In the genomic region with DNA sequence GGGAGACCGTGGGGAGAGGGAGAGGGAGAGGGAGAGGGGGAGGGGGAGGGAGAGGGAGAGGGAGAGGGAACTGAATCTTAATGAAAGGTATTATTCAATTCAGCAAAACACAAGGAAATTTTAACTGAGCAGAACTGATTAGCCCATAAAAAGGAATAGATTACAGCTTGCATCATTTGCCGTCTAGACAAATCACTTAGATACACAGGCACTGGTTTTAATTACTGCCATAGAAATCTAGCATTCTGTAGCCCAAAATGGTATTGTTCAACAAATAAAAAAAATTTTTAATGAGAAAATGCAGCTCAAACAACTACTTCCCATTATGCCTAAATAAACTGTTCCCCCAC, we compare ENCODE assay signal across 32 cellular contexts. TPM values are rescaled to one million over a fixed set of nuclear protein-coding genes. Genes with fewer than 3 reads are reported as not detected.
"Had no signal": no experiment of that assay in that cellular context is flagged by ENCODE, and none has a peak within 500 bp of the region (broad histone marks: within the 10 kb centered on the region; RNA-seq: fewer than 3 reads in every experiment).

No MANE protein-coding gene starts in this region.

- H3K36me3 ChIP-seq: adrenal gland, breast epithelium, MG63, SJCRH30, WERI-Rb-1 had no signal

- H3K4me1 Mint-ChIP-seq: activated CD8-positive, alpha-beta memory T cell treated with anti-CD3 and anti-CD28 coated beads, Interleukin-2, amount 10 ng/mL, durations not matched to agents 7 days and 5 days; activated naive CD8-positive, alpha-beta T cell treated with anti-CD3 and anti-CD28 coated beads for 36 hours; activated T-helper 17 cell treated with anti-CD3 and anti-CD28 coated beads, Interleukin-2, amount 50 U/mL, for 72 hours had no signal

- H3K27me3 Mint-ChIP-seq: activated T-helper 17 cell treated with anti-CD3 and anti-CD28 coated beads, Interleukin-2, amount 50 U/mL, for 72 hours had no signal

- H3K4me3 Mint-ChIP-seq: activated CD8-positive, alpha-beta memory T cell treated with anti-CD3 and anti-CD28 coated beads, Interleukin-2, amount 10 ng/mL, durations not matched to agents 7 days and 5 days; activated naive CD4-positive, alpha-beta T cell treated with anti-CD3 and anti-CD28 coated beads for 36 hours; activated naive CD8-positive, alpha-beta T cell treated with anti-CD3 and anti-CD28 coated beads for 36 hours; activated T-cell treated with anti-CD3 and anti-CD28 coated beads, Interleukin-2, amount 50 U/mL, for 24 hours; activated T-helper 17 cell treated with anti-CD3 and anti-CD28 coated beads, Interleukin-2, amount 50 U/mL, for 72 hours; T-helper 2 cell treated with Interferon-gamma antibody and Interleukin-4, amounts not matched to agents 5 μg/mL and 100 μg/mL, for 36 hours had no signal

- ATAC-seq: activated CD4-positive, CD25-positive, alpha-beta regulatory T cell treated with anti-CD3 and anti-CD28 coated beads, Interleukin-2, amount 50 U/mL, for 24 hours; activated CD8-positive, alpha-beta memory T cell treated with anti-CD3 and anti-CD28 coated beads, Interleukin-2, amount 10 ng/mL, durations not matched to agents 7 days and 5 days; activated T-helper 17 cell treated with anti-CD3 and anti-CD28 coated beads, Interleukin-2, amount 50 U/mL, for 72 hours; Panc1; SK-N-SH treated with all-trans-retinoic acid at 6 μM for 48 hours had no signal

- DNase-seq: activated CD4-positive, alpha-beta T cell treated with anti-CD3 and anti-CD28 coated beads for 4 hours; activated CD4-positive, alpha-beta T cell treated with anti-CD3 and anti-CD28 coated beads, Interleukin-2, amount 50 U/mL, for 4 hours; activated CD8-positive, alpha-beta memory T cell treated with anti-CD3 and anti-CD28 coated beads, Interleukin-2, amount 10 ng/mL, durations not matched to agents 7 days and 5 days; activated gamma-delta T cell; activated naive CD4-positive, alpha-beta T cell treated with anti-CD3 and anti-CD28 coated beads for 36 hours; activated naive CD8-positive, alpha-beta T cell treated with anti-CD3 and anti-CD28 coated beads for 36 hours; activated T-cell treated with anti-CD3 and anti-CD28 coated beads, Interleukin-2, amount 50 U/mL, for 24 hours; adrenal gland; anterior cingulate cortex; caudate nucleus; MV-4-11; NCI-H1092 treated with DMSO at 0.1 percent for 48 hours; NCI-H1436 treated with DMSO at 0.1 percent for 48 hours; NCI-H187; NCI-H2171 treated with DMSO at 0.1 percent for 48 hours; NCI-H226; NCI-H774; NK-92 treated with Interleukin-12 subunit alpha and Interleukin-12 subunit beta, amount 100 ng/mL, for 24 hours; OCI-M1; Right ventricle myocardium superior; SJCRH30; SW 1271; WERI-Rb-1 had no signal

- H3K9me3 Mint-ChIP-seq: activated naive CD4-positive, alpha-beta T cell treated with anti-CD3 and anti-CD28 coated beads for 36 hours; activated T-helper 17 cell treated with anti-CD3 and anti-CD28 coated beads, Interleukin-2, amount 50 U/mL, for 72 hours; T-helper 2 cell treated with Interferon-gamma antibody and Interleukin-4, amounts not matched to agents 5 μg/mL and 100 μg/mL, for 36 hours had no signal

- H3K27ac Mint-ChIP-seq: activated CD8-positive, alpha-beta memory T cell treated with anti-CD3 and anti-CD28 coated beads, Interleukin-2, amount 10 ng/mL, durations not matched to agents 7 days and 5 days; activated naive CD4-positive, alpha-beta T cell treated with anti-CD3 and anti-CD28 coated beads for 36 hours; activated naive CD8-positive, alpha-beta T cell treated with anti-CD3 and anti-CD28 coated beads for 36 hours; activated T-cell treated with anti-CD3 and anti-CD28 coated beads, Interleukin-2, amount 50 U/mL, for 24 hours; activated T-helper 17 cell treated with anti-CD3 and anti-CD28 coated beads, Interleukin-2, amount 50 U/mL, for 72 hours; T-helper 2 cell treated with Interferon-gamma antibody and Interleukin-4, amounts not matched to agents 5 μg/mL and 100 μg/mL, for 36 hours had no signal

- H3K9me3 ChIP-seq: adrenal gland, breast epithelium, MG63 had no signal

- H3K4me3 ChIP-seq: adrenal gland, breast epithelium, MG63, SJCRH30 had no signal

- H3K36me3 Mint-ChIP-seq: activated CD8-positive, alpha-beta memory T cell treated with anti-CD3 and anti-CD28 coated beads, Interleukin-2, amount 10 ng/mL, durations not matched to agents 7 days and 5 days; activated naive CD8-positive, alpha-beta T cell treated with anti-CD3 and anti-CD28 coated beads for 36 hours had no signal

- H3K27ac ChIP-seq: adrenal gland, breast epithelium, RWPE1, SJCRH30, WERI-Rb-1 had no signal

RNA-seq across cellular contexts. Expression of gene KCNF1, which starts 7.9 kb away (rescaled TPM):
- total RNA-seq: activated CD8-positive, alpha-beta memory T cell treated with anti-CD3 and anti-CD28 coated beads, Interleukin-2, amount 10 ng/mL, durations not matched to agents 7 days and 5 days; activated naive CD4-positive, alpha-beta T cell treated with anti-CD3 and anti-CD28 coated beads for 36 hours; activated naive CD8-positive, alpha-beta T cell treated with anti-CD3 and anti-CD28 coated beads for 36 hours; activated T-helper 17 cell treated with anti-CD3 and anti-CD28 coated beads, Interleukin-2, amount 50 U/mL, for 72 hours; Right ventricle myocardium superior; T-helper 1 cell treated with Interleukin-12 subunit alpha and Interleukin-12 subunit beta and Interleukin-4 antibody, amounts not matched to agents 30 ng/mL and 1 ng/mL, for 36 hours had no signal
